In the genomic region with DNA sequence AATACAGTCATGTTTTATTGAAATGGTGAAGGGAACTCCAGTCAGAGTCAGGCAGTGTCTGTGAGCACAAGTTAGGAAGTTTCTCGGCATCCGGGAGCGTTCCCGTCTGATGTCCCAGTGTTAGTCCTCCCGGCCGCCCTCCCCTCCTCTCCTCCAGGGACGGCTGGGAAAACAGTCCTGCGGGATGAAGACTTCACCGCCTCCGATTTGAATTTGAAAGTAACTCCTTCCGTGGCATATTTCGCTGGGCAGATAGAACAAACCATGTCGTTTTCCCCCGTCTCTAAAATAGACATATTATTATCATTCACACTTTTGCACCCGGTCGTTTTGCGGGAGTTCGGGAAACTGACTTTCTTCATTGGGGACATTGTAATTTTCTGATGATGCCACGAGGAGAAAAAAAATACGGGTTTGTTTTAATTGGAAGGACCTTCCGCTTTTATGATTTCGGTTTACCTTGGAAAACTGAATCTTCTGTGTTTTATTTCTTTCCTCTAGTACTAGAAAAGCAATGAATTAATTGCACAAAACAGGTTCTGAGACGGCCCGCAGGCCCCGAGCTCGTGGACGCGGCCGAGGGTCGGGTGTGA, we compare ENCODE assay signal across 1 cellular context.
TF ChIP-seq lines count a peak whose summit lies in the region.

No MANE protein-coding gene starts in this region.

TF ChIP-seq in SK-N-SH, 30 proteins besides CTCF, POLR2A, EP300 and RAD21 (continued from another document):
- TF ChIP-seq GATA2 (CRISPR knock-in tag; IDR thresholded peaks at IDR 0.05): no peak
- TF ChIP-seq MEF2A (IDR thresholded peaks at IDR 0.05; ENCODE audit: borderline replicate concordance, low read depth): no peak
- no peak for TF ChIP-seq NRF1 (IDR thresholded peaks at IDR 0.05; ENCODE audit: low read depth, low read length)
- no peak for TF ChIP-seq TAF1 (IDR thresholded peaks at IDR 0.05; ENCODE audit: borderline replicate concordance, low read depth, low read length)
- no peak for TF ChIP-seq SMC3 (IDR thresholded peaks at IDR 0.05; ENCODE audit: low read depth, low read length)
- TF ChIP-seq SIN3A (IDR thresholded peaks at IDR 0.05; ENCODE audit: borderline replicate concordance, low read depth, low read length): no peak
- TF ChIP-seq MXI1 (IDR thresholded peaks at IDR 0.05; ENCODE audit: low read depth, low read length): no peak
- TF ChIP-seq RCOR1 (IDR thresholded peaks at IDR 0.05; ENCODE audit: low read length): no peak
- TF ChIP-seq, protein P1, sequence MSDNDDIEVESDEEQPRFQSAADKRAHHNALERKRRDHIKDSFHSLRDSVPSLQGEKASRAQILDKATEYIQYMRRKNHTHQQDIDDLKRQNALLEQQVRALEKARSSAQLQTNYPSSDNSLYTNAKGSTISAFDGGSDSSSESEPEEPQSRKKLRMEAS (IDR thresholded peaks at IDR 0.05; ENCODE audit: low read depth): no peak
- TF ChIP-seq YY1 (IDR thresholded peaks at IDR 0.05; ENCODE audit: low read depth): no peak
- no peak for TF ChIP-seq USF1 (IDR thresholded peaks at IDR 0.05; ENCODE audit: borderline replicate concordance, low read depth)
- TF ChIP-seq RFX5 (IDR thresholded peaks at IDR 0.05; ENCODE audit: low read length): no peak
- no peak for TF ChIP-seq CHD2 (IDR thresholded peaks at IDR 0.05; ENCODE audit: low read length, partially characterized antibody)
- no peak for TF ChIP-seq TEAD4 (IDR thresholded peaks at IDR 0.05; ENCODE audit: borderline replicate concordance, insufficient read depth)
- TF ChIP-seq FOXM1 (IDR thresholded peaks at IDR 0.05; ENCODE audit: low read depth): no peak
- TF ChIP-seq TCF12 (IDR thresholded peaks at IDR 0.05): no peak
- no peak for TF ChIP-seq FOXJ3 (CRISPR knock-in tag; IDR thresholded peaks at IDR 0.05)
- TF ChIP-seq JUND (IDR thresholded peaks at IDR 0.05): no peak
- no peak for TF ChIP-seq USF2 (IDR thresholded peaks at IDR 0.05; ENCODE audit: borderline replicate concordance, low read depth, low read length)
